ENCODE assay signal across 16 cellular contexts in the genomic region with DNA sequence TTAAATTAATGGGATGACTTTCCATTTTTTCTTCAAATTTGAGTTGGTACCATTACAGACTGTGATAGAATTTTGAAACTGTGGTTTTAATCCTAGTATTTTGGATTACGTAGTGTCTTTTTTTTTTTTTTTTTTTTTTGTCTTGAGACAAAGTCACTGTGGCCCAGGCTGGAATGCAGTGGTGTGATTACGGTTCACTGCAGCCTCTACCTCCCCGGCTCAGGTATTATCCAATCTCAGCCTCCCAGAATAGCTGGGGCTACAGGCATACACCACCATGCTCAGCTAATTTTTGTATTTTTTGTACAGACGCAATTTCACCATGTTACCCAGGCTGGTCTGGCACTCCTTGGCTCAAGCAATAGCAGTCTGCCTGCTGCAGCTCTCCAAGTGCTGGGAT.
A peak's percentile ranks its signal among the peaks of the same experiment; 100 is the strongest.
DNase-seq lines count a peak whose midpoint lies in the region; ATAC-seq and TF ChIP-seq lines count a peak whose summit lies in the region.
"Had no signal": no experiment of that assay in that cellular context is flagged by ENCODE, and none has a peak within 500 bp of the region (broad histone marks: within the 10 kb centered on the region; RNA-seq: fewer than 3 reads in every experiment).

No MANE protein-coding gene starts in this region.

- no peaks in the 10 kb centered on the region for H3K9me3 ChIP-seq in IMR-90 (ENCODE audit: control insufficient read depth, insufficient read depth, low read length)
- H3K9me3 ChIP-seq in smooth muscle cell (replicated peaks; ENCODE audit: low read depth) = no peaks in the 10 kb centered on the region
- H3K9me3 ChIP-seq: BE2C had no signal

- H3K9me3 Mint-ChIP-seq in WTC11 (peaks cover 1% of the 10 kb centered on the region; the same call in 1 of the 2 replicates), endothelial cell (ENCODE audit: unreplicated experiment) (no peaks in the 10 kb centered on the region)
- H3K9me3 Mint-ChIP-seq: CD8-positive, alpha-beta T cell; HFFc6 had no signal

- no peak overlapping the region for H3K4me3 Mint-ChIP-seq in WTC11
- no peak overlapping the region for H3K4me3 Mint-ChIP-seq in endothelial cell (ENCODE audit: unreplicated experiment)
- H3K4me3 Mint-ChIP-seq: CD8-positive, alpha-beta T cell; HFFc6 had no signal

- no peak overlapping the region for H3K4me2 ChIP-seq in IMR-90 (ENCODE audit: low read depth, low read length)
- peak overlapping the region; percentile 29 for H3K4me2 ChIP-seq in smooth muscle cell

- H3K79me2 ChIP-seq in smooth muscle cell (ENCODE audit: low read depth) = peaks cover 5% of the 10 kb centered on the region

- no CpG with 5 or more reads among the region's 4 CpGs for WGBS in IMR-90 (ENCODE audit: extremely low coverage in 2 of 2, insufficient read length in 1 of 2), 2 experiments
- WGBS in smooth muscle cell (ENCODE audit: low lambda C conversion rate) = 69% methylated on average over 4 of the region's 4 CpGs

- dilution Hi-C loops in IMR-90 (cut with HindIII; ENCODE audit: low sequenced_read_pairs, unreplicated experiment) = no loop called here

- peaks cover 10% of the 10 kb centered on the region for H3F3A ChIP-seq in smooth muscle cell (ENCODE audit: low read depth)

- no peak overlapping the region for H2BK120ac ChIP-seq in IMR-90 (ENCODE audit: low read depth, low read length)

- 0 out of 2 replicates have a peak overlapping the region, but pooled peaks have one; percentile 8 for H3K14ac ChIP-seq in IMR-90 (replicated peaks; ENCODE audit: low read depth, low read length)

- in situ Hi-C loops in IMR-90 (cut with MboI; ENCODE audit: low sequenced_read_pairs) = no loop called here

- no peak overlapping the region for H3K56ac ChIP-seq in IMR-90 (ENCODE audit: extremely low read depth, insufficient read depth, low read length)

- H4K5ac ChIP-seq in IMR-90 (ENCODE audit: low read depth, low read length) = no peak overlapping the region

- H2BK5ac ChIP-seq in IMR-90 (ENCODE audit: low read depth, low read length, poor library complexity, severe bottlenecking) = no peak overlapping the region

- H2AFZ ChIP-seq in IMR-90 (replicated peaks; ENCODE audit: low read length, poor library complexity) = no peak overlapping the region
- H2AFZ ChIP-seq in smooth muscle cell (ENCODE audit: low read depth) = no peak overlapping the region

- CTCF ChIA-PET in IMR-90 (lab: Yijun Ruan, JAX) = interaction anchor here (0.6 kb wide), 2 partner anchors 13 to 404 kb away, joined by 3 read pairs; no protein-coding TSS in a partner anchor
- CTCF ChIA-PET in WTC11 (lab: Charles Lee) = no interaction called here

- no peak overlapping the region for H4K91ac ChIP-seq in IMR-90 (ENCODE audit: insufficient read depth, low read depth, low read length)

- TF ChIP-seq POLR2A in IMR-90 (IDR thresholded peaks at IDR 0.05; ENCODE audit: low read depth, low read length) = no peak

- H3K27me3 Mint-ChIP-seq in WTC11 (ENCODE audit: low read depth) (no peaks in the 10 kb centered on the region), endothelial cell (ENCODE audit: unreplicated experiment) (peaks cover 2% of the 10 kb centered on the region)

- peaks cover 0 to 38% of the 10 kb centered on the region in 2 experiments; a peak in 2 of 4 replicates for H3K79me1 ChIP-seq in IMR-90 (ENCODE audit: low read depth in 1 of 2, low read length in 2 of 2)

- H3K27ac ChIP-seq in IMR-90 (ENCODE audit: insufficient read depth, low read length) (no peak overlapping the region), smooth muscle cell (ENCODE audit: low read depth) (peak overlapping the region; percentile 92)
- H3K27ac ChIP-seq: C4-2B, HL-60 had no signal

- H2BK20ac ChIP-seq in IMR-90 (ENCODE audit: low read depth, low read length) = no peak overlapping the region

- no peaks in the 10 kb centered on the region for H3K27me3 ChIP-seq in IMR-90 (ENCODE audit: control insufficient read depth, insufficient read depth, low read length)
- no peaks in the 10 kb centered on the region for H3K27me3 ChIP-seq in smooth muscle cell (ENCODE audit: low read depth)
- H3K27me3 ChIP-seq: BE2C had no signal

- H3K9me1 ChIP-seq in IMR-90 (ENCODE audit: insufficient read depth, low read length) = peaks cover 23% of the 10 kb centered on the region

- H2BK15ac ChIP-seq in IMR-90 (ENCODE audit: low read depth, low read length) = no peak overlapping the region

- DNase-seq in IMR-90 (no peak), WTC11 (ENCODE audit: low spot score) (no peak), endothelial cell (ENCODE audit: low spot score) (no peak), smooth muscle cell (lab: John Stamatoyannopoulos, UW; ENCODE audit: unreplicated experiment) (no peak), CD1c-positive myeloid dendritic cell (ENCODE audit: extremely low spot score) (no peak)
- no peak for DNase-seq in central memory CD4-positive, alpha-beta T cell
- DNase-seq: BE2C; CD8-positive, alpha-beta T cell; COR-L47; DMS153; DMS79 treated with DMSO at 0.1 percent for 48 hours had no signal

- H3K9ac ChIP-seq in IMR-90 (ENCODE audit: low read depth, low read length) = no peak overlapping the region
- H3K9ac ChIP-seq in smooth muscle cell (ENCODE audit: low read depth) = no peak overlapping the region

- no peak for TF ChIP-seq RAD21 in IMR-90 (IDR thresholded peaks at IDR 0.05; ENCODE audit: low read length)

- H2AK9ac ChIP-seq in IMR-90 (replicated peaks; ENCODE audit: low read depth, low read length, poor library complexity) = no peak overlapping the region

- H4K20me1 ChIP-seq in IMR-90 (ENCODE audit: insufficient read depth, low read length) = no peaks in the 10 kb centered on the region; the same call in 1 of the 2 replicates
- H4K20me1 ChIP-seq in smooth muscle cell (ENCODE audit: low read depth) = peaks cover 27% of the 10 kb centered on the region

- H3K36me3 ChIP-seq in IMR-90 (ENCODE audit: control insufficient read depth, insufficient read depth, low read length) (peaks cover 5% of the 10 kb centered on the region), smooth muscle cell (ENCODE audit: low read depth) (no peaks in the 10 kb centered on the region)
- H3K36me3 ChIP-seq: BE2C had no signal

- H3K36me3 Mint-ChIP-seq in WTC11 (peaks cover 45% of the 10 kb centered on the region), endothelial cell (ENCODE audit: low read depth, unreplicated experiment) (peaks cover 19% of the 10 kb centered on the region)
- H3K36me3 Mint-ChIP-seq: CD8-positive, alpha-beta T cell had no signal

- H3K27ac Mint-ChIP-seq in WTC11 = peak overlapping the region; percentile 82
- H3K27ac Mint-ChIP-seq in endothelial cell (ENCODE audit: unreplicated experiment) = peak overlapping the region; percentile 30
- H3K27ac Mint-ChIP-seq: CD8-positive, alpha-beta T cell; HFFc6 had no signal

- peak overlapping the region; percentile 9; the same call in 1 of the 2 replicates for H3K4ac ChIP-seq in IMR-90 (ENCODE audit: low read depth, low read length)

- no TSS peak for BruUV-seq in IMR-90 (replicated peaks; lab: Mats Ljungman, UMichigan)

- no peak overlapping the region for H4K8ac ChIP-seq in IMR-90 (ENCODE audit: low read depth in 2 of 2, low read length in 2 of 2)

- intact Hi-C loops in IMR-90 (cut with micrococcal nuclease) = no loop called here

- POLR2A ChIA-PET in IMR-90 (lab: Charles Lee; ENCODE audit: unreplicated experiment) = no interaction called here
- POLR2A ChIA-PET in WTC11 (lab: Charles Lee) = no interaction called here

- H3K4me3 ChIP-seq in IMR-90 (ENCODE audit: insufficient read depth, low read depth, low read length) (no peak overlapping the region), smooth muscle cell (no peak overlapping the region)

- H3K4me1 Mint-ChIP-seq in WTC11 (peaks cover 49% of the 10 kb centered on the region), endothelial cell (ENCODE audit: unreplicated experiment) (peaks cover 2% of the 10 kb centered on the region)

- 0 out of 2 replicates have a peak overlapping the region, but pooled peaks have one; percentile 4 for H2AK5ac ChIP-seq in IMR-90 (ENCODE audit: low read depth, low read length)

- peaks cover 2% of the 10 kb centered on the region for H3K4me1 ChIP-seq in IMR-90 (ENCODE audit: control insufficient read depth, insufficient read depth, low read length)
- peaks cover 5% of the 10 kb centered on the region for H3K4me1 ChIP-seq in smooth muscle cell (ENCODE audit: low read depth)
- H3K4me1 ChIP-seq: BE2C had no signal

- no peak overlapping the region for H3K18ac ChIP-seq in IMR-90 (ENCODE audit: low read depth, low read length)

- H3K23ac ChIP-seq in IMR-90 (ENCODE audit: low read depth, low read length) = no peak overlapping the region

- TF ChIP-seq CTCF in IMR-90 (conservative IDR thresholded peaks at IDR 0.05; ENCODE audit: low read depth, low read length) = no peak
- no peak for TF ChIP-seq CTCF in WTC11 (IDR thresholded peaks at IDR 0.05)
- no peak for TF ChIP-seq CTCF in endothelial cell (IDR thresholded peaks at IDR 0.05; ENCODE audit: unreplicated experiment)
- no peak for TF ChIP-seq CTCF in smooth muscle cell (IDR thresholded peaks at IDR 0.05; ENCODE audit: borderline replicate concordance, insufficient read depth, poor library complexity, severe bottlenecking)

- ATAC-seq in IMR-90 (ENCODE audit: low read depth) = no peak
- no peak for ATAC-seq in WTC11
- no peak for ATAC-seq in GM19452 (IDR thresholded peaks at IDR 0.05; ENCODE audit: unreplicated experiment)
- ATAC-seq in HG02798 (IDR thresholded peaks at IDR 0.05; ENCODE audit: poor library complexity, unreplicated experiment) = no peak
- ATAC-seq: CD8-positive, alpha-beta T cell had no signal

TF ChIP-seq in IMR-90, 13 proteins besides CTCF, POLR2A, EP300 and RAD21 (continues in another document):
- TF ChIP-seq RCOR1 (IDR thresholded peaks at IDR 0.05; ENCODE audit: insufficient replicate concordance, low read length) = no peak
- TF ChIP-seq CHD1 (IDR thresholded peaks at IDR 0.05; ENCODE audit: low read depth, low read length) = no peak

TF ChIP-seq in WTC11, 78 proteins besides CTCF, POLR2A, EP300 and RAD21 (continues in another document):
- TF ChIP-seq NFYB (CRISPR knock-in tag; conservative IDR thresholded peaks at IDR 0.05; ENCODE audit: low read depth) (no peak), ZNF423 (CRISPR knock-in tag; IDR thresholded peaks at IDR 0.05) (no peak), IRF2 (CRISPR knock-in tag; IDR thresholded peaks at IDR 0.05; ENCODE audit: borderline replicate concordance, low read depth) (no peak), SMAD3 (CRISPR knock-in tag; IDR thresholded peaks at IDR 0.05; ENCODE audit: borderline replicate concordance) (no peak), FOXJ3 (CRISPR knock-in tag; IDR thresholded peaks at IDR 0.05; ENCODE audit: borderline replicate concordance) (no peak)
- TF ChIP-seq, protein P1, sequence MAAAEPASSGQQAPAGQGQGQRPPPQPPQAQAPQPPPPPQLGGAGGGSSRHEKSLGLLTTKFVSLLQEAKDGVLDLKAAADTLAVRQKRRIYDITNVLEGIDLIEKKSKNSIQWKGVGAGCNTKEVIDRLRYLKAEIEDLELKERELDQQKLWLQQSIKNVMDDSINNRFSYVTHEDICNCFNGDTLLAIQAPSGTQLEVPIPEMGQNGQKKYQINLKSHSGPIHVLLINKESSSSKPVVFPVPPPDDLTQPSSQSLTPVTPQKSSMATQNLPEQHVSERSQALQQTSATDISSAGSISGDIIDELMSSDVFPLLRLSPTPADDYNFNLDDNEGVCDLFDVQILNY (CRISPR knock-in tag; IDR thresholded peaks at IDR 0.05) = no peak
